1 cellular context compared by ENCODE assay signal in genomic region chr14:104137297-104138097, GRCh38.
TF ChIP-seq lines count a peak whose summit lies in the region.

No MANE protein-coding gene starts in this region.

TF ChIP-seq in HepG2, 621 proteins besides CTCF, POLR2A, EP300 and RAD21 (continued from another document and continues in another):
- TF ChIP-seq, protein P1, sequence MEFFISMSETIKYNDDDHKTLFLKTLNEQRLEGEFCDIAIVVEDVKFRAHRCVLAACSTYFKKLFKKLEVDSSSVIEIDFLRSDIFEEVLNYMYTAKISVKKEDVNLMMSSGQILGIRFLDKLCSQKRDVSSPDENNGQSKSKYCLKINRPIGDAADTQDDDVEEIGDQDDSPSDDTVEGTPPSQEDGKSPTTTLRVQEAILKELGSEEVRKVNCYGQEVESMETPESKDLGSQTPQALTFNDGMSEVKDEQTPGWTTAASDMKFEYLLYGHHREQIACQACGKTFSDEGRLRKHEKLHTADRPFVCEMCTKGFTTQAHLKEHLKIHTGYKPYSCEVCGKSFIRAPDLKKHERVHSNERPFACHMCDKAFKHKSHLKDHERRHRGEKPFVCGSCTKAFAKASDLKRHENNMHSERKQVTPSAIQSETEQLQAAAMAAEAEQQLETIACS (CRISPR knock-in tag; IDR thresholded peaks at IDR 0.05), result 0 out of 2 replicates have a peak, but pooled peaks have one; percentile 18
- no peak for TF ChIP-seq ZNF484 (CRISPR knock-in tag; IDR thresholded peaks at IDR 0.05; ENCODE audit: borderline replicate concordance, low read depth)
- TF ChIP-seq ZNF773 (CRISPR knock-in tag; IDR thresholded peaks at IDR 0.05; ENCODE audit: borderline replicate concordance), result no peak
- TF ChIP-seq XRCC5 (optimal IDR thresholded peaks at IDR 0.05; ENCODE audit: low read length), result peak; percentile 64
- no peak; the same call in 1 of the 2 replicates for TF ChIP-seq NR2F6 (IDR thresholded peaks at IDR 0.05)
- TF ChIP-seq NR2F6 (CRISPR knock-in tag; IDR thresholded peaks at IDR 0.05), result peak; percentile 70; the same call in 1 of the 2 replicates
- no peak for TF ChIP-seq NR1H2 (CRISPR knock-in tag; IDR thresholded peaks at IDR 0.05; ENCODE audit: borderline replicate concordance, low read depth)
- TF ChIP-seq, protein P2, sequence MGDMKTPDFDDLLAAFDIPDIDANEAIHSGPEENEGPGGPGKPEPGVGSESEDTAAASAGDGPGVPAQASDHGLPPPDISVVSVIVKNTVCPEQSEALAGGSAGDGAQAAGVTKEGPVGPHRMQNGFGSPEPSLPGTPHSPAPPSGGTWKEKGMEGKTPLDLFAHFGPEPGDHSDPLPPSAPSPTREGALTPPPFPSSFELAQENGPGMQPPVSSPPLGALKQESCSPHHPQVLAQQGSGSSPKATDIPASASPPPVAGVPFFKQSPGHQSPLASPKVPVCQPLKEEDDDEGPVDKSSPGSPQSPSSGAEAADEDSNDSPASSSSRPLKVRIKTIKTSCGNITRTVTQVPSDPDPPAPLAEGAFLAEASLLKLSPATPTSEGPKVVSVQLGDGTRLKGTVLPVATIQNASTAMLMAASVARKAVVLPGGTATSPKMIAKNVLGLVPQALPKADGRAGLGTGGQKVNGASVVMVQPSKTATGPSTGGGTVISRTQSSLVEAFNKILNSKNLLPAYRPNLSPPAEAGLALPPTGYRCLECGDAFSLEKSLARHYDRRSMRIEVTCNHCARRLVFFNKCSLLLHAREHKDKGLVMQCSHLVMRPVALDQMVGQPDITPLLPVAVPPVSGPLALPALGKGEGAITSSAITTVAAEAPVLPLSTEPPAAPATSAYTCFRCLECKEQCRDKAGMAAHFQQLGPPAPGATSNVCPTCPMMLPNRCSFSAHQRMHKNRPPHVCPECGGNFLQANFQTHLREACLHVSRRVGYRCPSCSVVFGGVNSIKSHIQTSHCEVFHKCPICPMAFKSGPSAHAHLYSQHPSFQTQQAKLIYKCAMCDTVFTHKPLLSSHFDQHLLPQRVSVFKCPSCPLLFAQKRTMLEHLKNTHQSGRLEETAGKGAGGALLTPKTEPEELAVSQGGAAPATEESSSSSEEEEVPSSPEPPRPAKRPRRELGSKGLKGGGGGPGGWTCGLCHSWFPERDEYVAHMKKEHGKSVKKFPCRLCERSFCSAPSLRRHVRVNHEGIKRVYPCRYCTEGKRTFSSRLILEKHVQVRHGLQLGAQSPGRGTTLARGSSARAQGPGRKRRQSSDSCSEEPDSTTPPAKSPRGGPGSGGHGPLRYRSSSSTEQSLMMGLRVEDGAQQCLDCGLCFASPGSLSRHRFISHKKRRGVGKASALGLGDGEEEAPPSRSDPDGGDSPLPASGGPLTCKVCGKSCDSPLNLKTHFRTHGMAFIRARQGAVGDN (CRISPR knock-in tag; IDR thresholded peaks at IDR 0.05), result peak; percentile 42; the same call in 1 of the 2 replicates
- TF ChIP-seq TEAD3 (CRISPR knock-in tag; optimal IDR thresholded peaks at IDR 0.05; ENCODE audit: borderline replicate concordance), result no peak
- TF ChIP-seq TFDP1 (CRISPR knock-in tag; IDR thresholded peaks at IDR 0.05; ENCODE audit: borderline replicate concordance), result peak; percentile 38; the same call in 1 of the 2 replicates
- peak; percentile 66; the same call in 1 of the 2 replicates for TF ChIP-seq ZNF800 (CRISPR knock-in tag; IDR thresholded peaks at IDR 0.05)
- TF ChIP-seq, protein P3, sequence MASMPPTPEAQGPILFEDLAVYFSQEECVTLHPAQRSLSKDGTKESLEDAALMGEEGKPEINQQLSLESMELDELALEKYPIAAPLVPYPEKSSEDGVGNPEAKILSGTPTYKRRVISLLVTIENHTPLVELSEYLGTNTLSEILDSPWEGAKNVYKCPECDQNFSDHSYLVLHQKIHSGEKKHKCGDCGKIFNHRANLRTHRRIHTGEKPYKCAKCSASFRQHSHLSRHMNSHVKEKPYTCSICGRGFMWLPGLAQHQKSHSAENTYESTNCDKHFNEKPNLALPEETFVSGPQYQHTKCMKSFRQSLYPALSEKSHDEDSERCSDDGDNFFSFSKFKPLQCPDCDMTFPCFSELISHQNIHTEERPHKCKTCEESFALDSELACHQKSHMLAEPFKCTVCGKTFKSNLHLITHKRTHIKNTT (CRISPR knock-in tag; IDR thresholded peaks at IDR 0.05), result no peak
- TF ChIP-seq NR3C1 (CRISPR knock-in tag; IDR thresholded peaks at IDR 0.05), result no peak
- TF ChIP-seq STAG1 (CRISPR knock-in tag; IDR thresholded peaks at IDR 0.05), result peak; percentile 90
- peak; percentile 81; the same call in 1 of the 2 replicates for TF ChIP-seq MTF2 (CRISPR knock-in tag; IDR thresholded peaks at IDR 0.05; ENCODE audit: borderline replicate concordance)
- peak; percentile 58; the same call in 1 of the 2 replicates for TF ChIP-seq ZNF501 (CRISPR knock-in tag; IDR thresholded peaks at IDR 0.05)
- TF ChIP-seq, protein P4, sequence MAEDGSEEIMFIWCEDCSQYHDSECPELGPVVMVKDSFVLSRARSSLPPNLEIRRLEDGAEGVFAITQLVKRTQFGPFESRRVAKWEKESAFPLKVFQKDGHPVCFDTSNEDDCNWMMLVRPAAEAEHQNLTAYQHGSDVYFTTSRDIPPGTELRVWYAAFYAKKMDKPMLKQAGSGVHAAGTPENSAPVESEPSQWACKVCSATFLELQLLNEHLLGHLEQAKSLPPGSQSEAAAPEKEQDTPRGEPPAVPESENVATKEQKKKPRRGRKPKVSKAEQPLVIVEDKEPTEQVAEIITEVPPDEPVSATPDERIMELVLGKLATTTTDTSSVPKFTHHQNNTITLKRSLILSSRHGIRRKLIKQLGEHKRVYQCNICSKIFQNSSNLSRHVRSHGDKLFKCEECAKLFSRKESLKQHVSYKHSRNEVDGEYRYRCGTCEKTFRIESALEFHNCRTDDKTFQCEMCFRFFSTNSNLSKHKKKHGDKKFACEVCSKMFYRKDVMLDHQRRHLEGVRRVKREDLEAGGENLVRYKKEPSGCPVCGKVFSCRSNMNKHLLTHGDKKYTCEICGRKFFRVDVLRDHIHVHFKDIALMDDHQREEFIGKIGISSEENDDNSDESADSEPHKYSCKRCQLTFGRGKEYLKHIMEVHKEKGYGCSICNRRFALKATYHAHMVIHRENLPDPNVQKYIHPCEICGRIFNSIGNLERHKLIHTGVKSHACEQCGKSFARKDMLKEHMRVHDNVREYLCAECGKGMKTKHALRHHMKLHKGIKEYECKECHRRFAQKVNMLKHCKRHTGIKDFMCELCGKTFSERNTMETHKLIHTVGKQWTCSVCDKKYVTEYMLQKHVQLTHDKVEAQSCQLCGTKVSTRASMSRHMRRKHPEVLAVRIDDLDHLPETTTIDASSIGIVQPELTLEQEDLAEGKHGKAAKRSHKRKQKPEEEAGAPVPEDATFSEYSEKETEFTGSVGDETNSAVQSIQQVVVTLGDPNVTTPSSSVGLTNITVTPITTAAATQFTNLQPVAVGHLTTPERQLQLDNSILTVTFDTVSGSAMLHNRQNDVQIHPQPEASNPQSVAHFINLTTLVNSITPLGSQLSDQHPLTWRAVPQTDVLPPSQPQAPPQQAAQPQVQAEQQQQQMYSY (CRISPR knock-in tag; IDR thresholded peaks at IDR 0.05), result 0 out of 2 replicates have a peak, but pooled peaks have one; percentile 24
- TF ChIP-seq ZNF563 (CRISPR knock-in tag; IDR thresholded peaks at IDR 0.05), result 0 out of 2 replicates have a peak, but pooled peaks have one; percentile 45
- TF ChIP-seq NR2C2 (CRISPR knock-in tag; IDR thresholded peaks at IDR 0.05; ENCODE audit: borderline replicate concordance), result peak; percentile 49; the same call in 1 of the 2 replicates
- TF ChIP-seq, protein P5, sequence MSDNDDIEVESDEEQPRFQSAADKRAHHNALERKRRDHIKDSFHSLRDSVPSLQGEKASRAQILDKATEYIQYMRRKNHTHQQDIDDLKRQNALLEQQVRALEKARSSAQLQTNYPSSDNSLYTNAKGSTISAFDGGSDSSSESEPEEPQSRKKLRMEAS (IDR thresholded peaks at IDR 0.05), result peak; percentile 26; the same call in 1 of the 2 replicates
- peak; percentile 87 for TF ChIP-seq ZBED4 (CRISPR knock-in tag; IDR thresholded peaks at IDR 0.05; ENCODE audit: borderline replicate concordance)
- 0 out of 2 replicates have a peak, but pooled peaks have one; percentile 48 for TF ChIP-seq ZNF691 (CRISPR knock-in tag; IDR thresholded peaks at IDR 0.05; ENCODE audit: borderline replicate concordance, low read depth)
- peak; percentile 34; the same call in 1 of the 2 replicates for TF ChIP-seq ZFY (CRISPR knock-in tag; IDR thresholded peaks at IDR 0.05)
- peak; percentile 45; the same call in 1 of the 2 replicates for TF ChIP-seq ZFP91 (CRISPR knock-in tag; IDR thresholded peaks at IDR 0.05; ENCODE audit: borderline replicate concordance)
